Comparison of ENCODE assay signal across 16 cellular contexts in the genomic region with DNA sequence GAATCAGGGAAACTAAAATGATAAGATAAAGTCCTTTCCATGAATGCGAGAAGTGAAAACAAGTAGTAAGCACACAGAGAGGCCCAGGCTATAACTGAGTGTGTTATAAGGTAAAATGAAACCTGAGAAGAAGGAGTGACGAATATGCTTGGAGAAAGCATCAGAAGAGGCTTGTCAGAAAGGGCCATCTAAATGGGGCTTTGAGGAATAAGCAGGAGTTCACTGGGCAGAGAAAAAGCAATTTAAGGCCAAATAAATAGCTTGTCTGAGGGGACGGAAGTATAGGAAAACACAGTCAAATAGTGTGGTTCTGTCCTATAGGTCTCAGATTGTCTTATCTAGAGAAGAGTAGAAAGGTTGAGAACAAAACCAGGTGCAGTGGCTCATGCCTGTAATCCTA. TPM values are rescaled to one million over a fixed set of nuclear protein-coding genes. Genes with fewer than 3 reads are reported as not detected.
DNase-seq lines count a peak whose midpoint lies in the region; ATAC-seq and TF ChIP-seq lines count a peak whose summit lies in the region.
"Had no signal": no experiment of that assay in that cellular context is flagged by ENCODE, and none has a peak within 500 bp of the region (broad histone marks: within the 10 kb centered on the region; RNA-seq: fewer than 3 reads in every experiment).

No MANE protein-coding gene starts in this region.

- no peaks in the 10 kb centered on the region for H3K27me3 ChIP-seq in uterus

- H3K4me1 ChIP-seq in uterus = no peaks in the 10 kb centered on the region

- TF ChIP-seq CTCF in natural killer cell (IDR thresholded peaks at IDR 0.05) (no peak), HFFc6 (IDR thresholded peaks at IDR 0.05) (no peak), uterus (IDR thresholded peaks at IDR 0.05) (no peak)

- peaks cover 20 to 21% of the 10 kb centered on the region in 2 donors for H3K4me1 Mint-ChIP-seq in natural killer cell treated with Interleukin-12 subunit alpha and Interleukin-12 subunit beta and Interleukin-15 and Interleukin-18, amount 100 ng/mL, for 72 hours (ENCODE audit: low read depth in 2 of 2)
- H3K4me1 Mint-ChIP-seq in natural killer cell (peaks cover 20 to 22% of the 10 kb centered on the region in 2 donors), HFFc6 (ENCODE audit: low read depth) (peaks cover 24% of the 10 kb centered on the region), memory B cell (peaks cover 13% of the 10 kb centered on the region)

- H3K36me3 Mint-ChIP-seq in natural killer cell treated with Interleukin-12 subunit alpha and Interleukin-12 subunit beta and Interleukin-15 and Interleukin-18, amount 100 ng/mL, for 72 hours = peaks cover 19% of the 10 kb centered on the region
- H3K36me3 Mint-ChIP-seq in natural killer cell (peaks cover 7% of the 10 kb centered on the region), HFFc6 (ENCODE audit: low read depth) (peaks cover 44% of the 10 kb centered on the region), memory B cell (peaks cover 21% of the 10 kb centered on the region)

- no peaks in the 10 kb centered on the region for H3K27me3 Mint-ChIP-seq in natural killer cell treated with Interleukin-12 subunit alpha and Interleukin-12 subunit beta and Interleukin-15 and Interleukin-18, amount 100 ng/mL, for 72 hours
- H3K27me3 Mint-ChIP-seq in natural killer cell (ENCODE audit: low read depth in 2 of 2) = no peaks in the 10 kb centered on the region
- H3K27me3 Mint-ChIP-seq in HFFc6 (ENCODE audit: insufficient read depth) = peaks cover 6% of the 10 kb centered on the region
- H3K27me3 Mint-ChIP-seq in memory B cell = no peaks in the 10 kb centered on the region

- peak overlapping the region; percentile 56 to 62 for H3K27ac Mint-ChIP-seq in natural killer cell treated with Interleukin-12 subunit alpha and Interleukin-12 subunit beta and Interleukin-15 and Interleukin-18, amount 100 ng/mL, for 72 hours
- H3K27ac Mint-ChIP-seq in natural killer cell (peak overlapping the region in 1 of 2 donors; percentile 4), HFFc6 (peak overlapping the region; percentile 11; the same call in 1 of the 2 replicates), memory B cell (peak overlapping the region; percentile 29)
- H3K27ac Mint-ChIP-seq: CD8-positive, alpha-beta T cell; H9 had no signal

- DNase-seq in natural killer cell treated with Interleukin-12 subunit alpha and Interleukin-12 subunit beta and Interleukin-15 and Interleukin-18, amount 100 ng/mL, for 72 hours (ENCODE audit: low spot score) = no peak
- DNase-seq in natural killer cell (no peak), HFFc6 (no peak), memory B cell (ENCODE audit: low spot score in 2 of 2) (no peak), uterus (no peak), SKM-1 (lab: John Stamatoyannopoulos, UW; ENCODE audit: unreplicated experiment) (no peak)
- DNase-seq in activated CD8-positive, alpha-beta memory T cell treated with anti-CD3 and anti-CD28 coated beads for 24 hours = no peak
- DNase-seq: ACHN; AML-193; Calu3; CD8-positive, alpha-beta T cell; DMS79 treated with DMSO at 0.1 percent for 48 hours; GF-D8; H9 had no signal

- H3K9me3 ChIP-seq in uterus = no peaks in the 10 kb centered on the region

- H3K9me3 Mint-ChIP-seq in natural killer cell treated with Interleukin-12 subunit alpha and Interleukin-12 subunit beta and Interleukin-15 and Interleukin-18, amount 100 ng/mL, for 72 hours = no peaks in the 10 kb centered on the region
- H3K9me3 Mint-ChIP-seq in natural killer cell (no peaks in the 10 kb centered on the region), HFFc6 (no peaks in the 10 kb centered on the region), memory B cell (no peaks in the 10 kb centered on the region)
- H3K9me3 Mint-ChIP-seq: CD8-positive, alpha-beta T cell; H9 had no signal

- intact Hi-C loops in natural killer cell (cut with micrococcal nuclease) (no loop called here), uterus (cut with DNase I; ENCODE audit: low total_unique reads) (loop anchor here (5.0 kb wide), 1 partner anchor 255 kb away; no protein-coding TSS in a partner anchor)

- H3K36me3 ChIP-seq in uterus = no peaks in the 10 kb centered on the region

- H3K4me3 ChIP-seq in uterus = no peak overlapping the region

- TF ChIP-seq POLR2A in uterus (IDR thresholded peaks at IDR 0.05) = no peak

- H3K27ac ChIP-seq in uterus = no peak overlapping the region
- H3K27ac ChIP-seq: C4-2B had no signal

- ATAC-seq in natural killer cell treated with Interleukin-12 subunit alpha and Interleukin-12 subunit beta and Interleukin-15 and Interleukin-18, amount 100 ng/mL, for 72 hours = no peak
- ATAC-seq in natural killer cell = no peak
- ATAC-seq in memory B cell (ENCODE audit: low read depth) = no peak
- ATAC-seq: CD8-positive, alpha-beta T cell had no signal

- H3K4me3 Mint-ChIP-seq in natural killer cell treated with Interleukin-12 subunit alpha and Interleukin-12 subunit beta and Interleukin-15 and Interleukin-18, amount 100 ng/mL, for 72 hours = no peak overlapping the region
- H3K4me3 Mint-ChIP-seq in natural killer cell = no peak overlapping the region
- H3K4me3 Mint-ChIP-seq in HFFc6 = no peak overlapping the region
- no peak overlapping the region for H3K4me3 Mint-ChIP-seq in memory B cell
- H3K4me3 Mint-ChIP-seq: CD8-positive, alpha-beta T cell; H9 had no signal

RNA-seq across cellular contexts. Expression of a gene that starts 59.6 kb away (rescaled TPM):
- 1 to 10 TPM; 3.5 to 5.2 TPM for total RNA-seq in natural killer cell treated with Interleukin-12 subunit alpha and Interleukin-12 subunit beta and Interleukin-15 and Interleukin-18, amount 100 ng/mL, for 72 hours
- total RNA-seq in natural killer cell = under 1 TPM in 2 of 3 donors, not detected in 1; 0.20 to 0.31 TPM
- 10 to 100 TPM; 37.1 to 49.8 (median 42.8) TPM for total RNA-seq in HFFc6 (2021; fragmentation: NEBNext Ultra II Directional; extraction: Animal tissue kit (Norgen Biotek cat#: 25700))
- total RNA-seq in uterus = 10 to 100 TPM; 10.8 to 25.5 (median 20.8) TPM
- total RNA-seq: CD8-positive, alpha-beta T cell; HT-29 had no signal
